In the genomic region with DNA sequence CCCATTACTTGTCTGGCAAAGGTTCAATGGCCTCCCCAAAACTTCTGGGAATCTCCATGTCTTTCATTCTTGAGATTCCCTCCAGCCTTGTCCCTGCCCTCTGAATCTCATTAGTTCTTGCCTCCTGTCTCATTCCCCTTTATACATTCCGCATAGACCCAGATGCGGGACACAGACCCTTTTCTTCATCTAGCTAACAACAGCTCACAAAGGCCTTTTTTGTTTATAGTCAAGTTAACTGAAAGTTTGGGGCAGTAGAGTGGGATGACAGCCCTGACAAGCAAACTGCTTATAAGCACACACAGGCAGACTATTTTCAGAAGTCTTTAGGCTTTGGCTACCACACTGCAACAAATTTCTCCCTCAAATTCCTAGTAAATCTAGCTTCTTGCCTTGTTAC, we compare ENCODE assay signal across 15 cellular contexts.
"Had no signal": no experiment of that assay in that cellular context is flagged by ENCODE, and none has a peak within 500 bp of the region (broad histone marks: within the 10 kb centered on the region; RNA-seq: fewer than 3 reads in every experiment).

No MANE protein-coding gene starts in this region.

- ATAC-seq: body of pancreas, heart left ventricle, right cardiac atrium, T-helper 17 cell had no signal

- DNase-seq: activated B cell treated with CpG ODN at 0.5 μM for 24 hours; activated CD4-positive, alpha-beta T cell treated with anti-CD3 and anti-CD28 coated beads, Interleukin-2, amount 50 U/mL, for 1 hour; activated T-cell treated with anti-CD3 and anti-CD28 coated beads, Interleukin-2, amount 50 U/mL, for 1 hour; body of pancreas; heart left ventricle; kidney; left ventricle myocardium inferior; mesenchymal stem cell; right cardiac atrium; stimulated activated CD4-positive, alpha-beta T cell treated with anti-CD3 and anti-CD28 coated beads, Interleukin-2, amount 100 ng/mL, for 24 hours; stimulated activated naive CD4-positive, alpha-beta T cell; T-helper 17 cell had no signal

- H3K27me3 ChIP-seq: esophagus muscularis mucosa, heart left ventricle had no signal

- H3K27ac ChIP-seq: body of pancreas, heart left ventricle, left ventricle myocardium inferior, parathyroid adenoma, thoracic aorta had no signal

- H3K9me3 ChIP-seq: body of pancreas, esophagus muscularis mucosa, heart left ventricle, left ventricle myocardium inferior, thoracic aorta had no signal

- H3K36me3 ChIP-seq: esophagus muscularis mucosa, heart left ventricle, left ventricle myocardium inferior, thoracic aorta had no signal

- H3K9ac ChIP-seq: parathyroid adenoma had no signal

- H2AFZ ChIP-seq: parathyroid adenoma had no signal

- H3K4me3 ChIP-seq: body of pancreas, esophagus muscularis mucosa, heart left ventricle, left ventricle myocardium inferior, thoracic aorta had no signal

- H3K4me1 ChIP-seq: body of pancreas, esophagus muscularis mucosa, heart left ventricle, left ventricle myocardium inferior, parathyroid adenoma had no signal
